8 cellular contexts compared by ENCODE assay signal in the genomic region with DNA sequence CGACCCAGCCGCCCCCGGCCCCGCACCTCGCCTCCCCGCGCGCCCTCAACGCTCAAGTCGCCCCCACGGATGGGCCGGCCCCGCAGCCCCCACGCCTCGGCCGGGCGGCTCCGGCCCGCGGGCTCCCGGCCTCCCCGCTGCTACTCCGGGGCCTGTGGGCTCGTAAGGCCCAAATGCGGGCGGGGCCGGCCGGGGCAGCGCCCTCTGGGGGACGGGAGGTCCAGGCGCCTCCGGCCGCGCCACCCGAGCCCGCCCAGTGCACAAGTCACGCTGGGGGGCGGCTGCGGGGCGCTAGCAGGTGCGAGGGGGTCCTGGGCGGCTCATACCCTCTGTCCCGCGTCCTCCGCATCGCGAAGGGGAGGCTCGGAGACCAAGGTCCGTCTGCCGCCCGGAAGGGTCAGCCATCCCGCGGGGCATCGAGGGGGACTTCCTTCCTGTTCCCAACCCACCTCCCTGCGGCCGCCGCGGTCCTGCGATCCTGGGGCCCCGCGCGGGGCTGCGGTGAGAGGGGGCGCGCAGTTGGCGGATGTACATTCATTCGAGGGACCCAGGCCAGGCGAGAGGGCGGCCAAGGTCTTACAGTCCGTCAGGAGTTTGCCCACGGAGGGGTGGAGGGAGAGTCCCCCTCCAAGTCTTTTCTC. TPM values are rescaled to one million over a fixed set of nuclear protein-coding genes. Genes with fewer than 3 reads are reported as not detected.
DNase-seq lines count a peak whose midpoint lies in the region; ATAC-seq and TF ChIP-seq lines count a peak whose summit lies in the region.

A gene with protein sequence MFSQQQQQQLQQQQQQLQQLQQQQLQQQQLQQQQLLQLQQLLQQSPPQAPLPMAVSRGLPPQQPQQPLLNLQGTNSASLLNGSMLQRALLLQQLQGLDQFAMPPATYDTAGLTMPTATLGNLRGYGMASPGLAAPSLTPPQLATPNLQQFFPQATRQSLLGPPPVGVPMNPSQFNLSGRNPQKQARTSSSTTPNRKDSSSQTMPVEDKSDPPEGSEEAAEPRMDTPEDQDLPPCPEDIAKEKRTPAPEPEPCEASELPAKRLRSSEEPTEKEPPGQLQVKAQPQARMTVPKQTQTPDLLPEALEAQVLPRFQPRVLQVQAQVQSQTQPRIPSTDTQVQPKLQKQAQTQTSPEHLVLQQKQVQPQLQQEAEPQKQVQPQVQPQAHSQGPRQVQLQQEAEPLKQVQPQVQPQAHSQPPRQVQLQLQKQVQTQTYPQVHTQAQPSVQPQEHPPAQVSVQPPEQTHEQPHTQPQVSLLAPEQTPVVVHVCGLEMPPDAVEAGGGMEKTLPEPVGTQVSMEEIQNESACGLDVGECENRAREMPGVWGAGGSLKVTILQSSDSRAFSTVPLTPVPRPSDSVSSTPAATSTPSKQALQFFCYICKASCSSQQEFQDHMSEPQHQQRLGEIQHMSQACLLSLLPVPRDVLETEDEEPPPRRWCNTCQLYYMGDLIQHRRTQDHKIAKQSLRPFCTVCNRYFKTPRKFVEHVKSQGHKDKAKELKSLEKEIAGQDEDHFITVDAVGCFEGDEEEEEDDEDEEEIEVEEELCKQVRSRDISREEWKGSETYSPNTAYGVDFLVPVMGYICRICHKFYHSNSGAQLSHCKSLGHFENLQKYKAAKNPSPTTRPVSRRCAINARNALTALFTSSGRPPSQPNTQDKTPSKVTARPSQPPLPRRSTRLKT (minus strand): TSS at position 167 of the 641 bp plus-strand sequence. CDS start 715 bp downstream, outside the sequence.

- peak within 1 kb of the TSS; percentile 70 for H4K91ac ChIP-seq in IMR-90 (ENCODE audit: insufficient read depth, low read depth, low read length)

- H2AK9ac ChIP-seq in IMR-90 (replicated peaks; ENCODE audit: low read depth, low read length, poor library complexity): peak within 1 kb of the TSS; percentile 96

- POLR2A ChIA-PET in IMR-90 (lab: Charles Lee; ENCODE audit: unreplicated experiment): interaction anchor here (0.6 kb wide), 3 partner anchors 18 to 92 kb away, joined by 3 to 4 read pairs (median 3); no protein-coding TSS in a partner anchor

- DNase-seq in DMS 273 treated with DMSO at 0.1 percent for 48 hours (lab: John Stamatoyannopoulos, UW): peak; percentile 20
- DNase-seq in IMR-90: peak; percentile 68
- DNase-seq in SK-N-MC (ENCODE audit: low read depth, low spot score): no peak
- DNase-seq in activated naive CD4-positive, alpha-beta T cell treated with anti-CD3 and anti-CD28 coated beads, Interleukin-2, amount 10 ng/mL, durations not matched to agents 7 days and 5 days: peak; percentile 78
- no peak for DNase-seq in glomerular endothelial cell (ENCODE audit: extremely low read depth, low read depth, low spot score)
- peak; percentile 74 to 88 (median 81) for DNase-seq in ovary
- DNase-seq in thyroid gland: peak; percentile 77 to 78

- H3K9me3 Mint-ChIP-seq in activated naive CD4-positive, alpha-beta T cell treated with anti-CD3 and anti-CD28 coated beads, Interleukin-2, amount 10 ng/mL, durations not matched to agents 7 days and 5 days: no peaks in the 10 kb centered on the region

- peak within 1 kb of the TSS; percentile 97 for H2AFZ ChIP-seq in IMR-90 (replicated peaks; ENCODE audit: low read length, poor library complexity)

- peak within 1 kb of the TSS; percentile 93 for H3K4me3 Mint-ChIP-seq in activated naive CD4-positive, alpha-beta T cell treated with anti-CD3 and anti-CD28 coated beads, Interleukin-2, amount 10 ng/mL, durations not matched to agents 7 days and 5 days

- peak within 1 kb of the TSS; percentile 92 for H3K4me3 ChIP-seq in IMR-90 (ENCODE audit: insufficient read depth, low read depth, low read length)
- peak within 1 kb of the TSS; percentile 96 for H3K4me3 ChIP-seq in SK-N-MC
- peak within 1 kb of the TSS; percentile 78 for H3K4me3 ChIP-seq in ovary
- H3K4me3 ChIP-seq in thyroid gland (replicated peaks in 1 of 3): peak within 1 kb of the TSS; percentile 82 to 94 (median 89)

- H3K27ac ChIP-seq in IMR-90 (ENCODE audit: insufficient read depth, low read length) (peak within 1 kb of the TSS; percentile 83), SK-N-MC (0 out of 2 replicates have a peak within 1 kb of the TSS, but pooled peaks have one; percentile 13), ovary (peak within 1 kb of the TSS; percentile 68 to 81), thyroid gland (peak within 1 kb of the TSS; percentile 66 to 75 (median 74))

- TF ChIP-seq CTCF in IMR-90 (conservative IDR thresholded peaks at IDR 0.05; ENCODE audit: low read depth, low read length): peak; percentile 85
- peak; percentile 79 to 92 (median 86) for TF ChIP-seq CTCF in ovary (IDR thresholded peaks at IDR 0.05)
- peak; percentile 16 to 92 (median 66) for TF ChIP-seq CTCF in thyroid gland (IDR thresholded peaks at IDR 0.05)

- TF ChIP-seq EP300 in ovary (IDR thresholded peaks at IDR 0.05): no peak

- H3K4me1 ChIP-seq in IMR-90 (ENCODE audit: control insufficient read depth, insufficient read depth, low read length) (peaks cover 10% of the 10 kb centered on the region), ovary (ENCODE audit: insufficient read depth) (peaks cover 6% of the 10 kb centered on the region), thyroid gland (peaks cover 10 to 16% of the 10 kb centered on the region in 2 donors)

- H3K14ac ChIP-seq in IMR-90 (replicated peaks; ENCODE audit: low read depth, low read length): peak within 1 kb of the TSS; percentile 95

- peak within 1 kb of the TSS; percentile 29; the same call in 1 of the 2 replicates for H3K18ac ChIP-seq in IMR-90 (ENCODE audit: low read depth, low read length)

- peaks cover 41% of the 10 kb centered on the region for H3K4me1 Mint-ChIP-seq in activated naive CD4-positive, alpha-beta T cell treated with anti-CD3 and anti-CD28 coated beads, Interleukin-2, amount 10 ng/mL, durations not matched to agents 7 days and 5 days

- peak within 1 kb of the TSS; percentile 96 for H3K23ac ChIP-seq in IMR-90 (ENCODE audit: low read depth, low read length)

- in situ Hi-C loops in IMR-90 (cut with MboI; ENCODE audit: low sequenced_read_pairs): no loop called here

- peak within 1 kb of the TSS; percentile 73 for H4K5ac ChIP-seq in IMR-90 (ENCODE audit: low read depth, low read length)

- H2BK5ac ChIP-seq in IMR-90 (ENCODE audit: low read depth, low read length, poor library complexity, severe bottlenecking): peak within 1 kb of the TSS; percentile 72

- no peak within 1 kb of the TSS for H2BK20ac ChIP-seq in IMR-90 (ENCODE audit: low read depth, low read length)

- peaks cover 40% of the 10 kb centered on the region for H3K27me3 Mint-ChIP-seq in activated naive CD4-positive, alpha-beta T cell treated with anti-CD3 and anti-CD28 coated beads, Interleukin-2, amount 10 ng/mL, durations not matched to agents 7 days and 5 days

- TF ChIP-seq POLR2A in IMR-90 (IDR thresholded peaks at IDR 0.05; ENCODE audit: low read depth, low read length) (peak; percentile 82), ovary (IDR thresholded peaks at IDR 0.05) (peak; percentile 52), thyroid gland (IDR thresholded peaks at IDR 0.05) (peak in 1 of 2 donors; percentile 60)

- H3K9ac ChIP-seq in IMR-90 (ENCODE audit: low read depth, low read length) (peak within 1 kb of the TSS; percentile 85), SK-N-MC (ENCODE audit: insufficient read length) (peak within 1 kb of the TSS; percentile 97)

- intact Hi-C loops in IMR-90 (cut with micrococcal nuclease): no loop called here
- intact Hi-C loops in ovary (cut with DNase I): no loop called here
- intact Hi-C loops in thyroid gland (cut with DNase I): no loop called here

- H3K79me1 ChIP-seq in IMR-90 (ENCODE audit: low read depth in 1 of 2, low read length in 2 of 2): peaks cover 18 to 39% of the 10 kb centered on the region in 2 experiments

- ATAC-seq in GM21367 (IDR thresholded peaks at IDR 0.05; ENCODE audit: unreplicated experiment): peak; percentile 71
- peak; percentile 96 for ATAC-seq in IMR-90 (ENCODE audit: low read depth)

- peak within 1 kb of the TSS; percentile 92 for H3K4ac ChIP-seq in IMR-90 (ENCODE audit: low read depth, low read length)

- WGBS in IMR-90 (ENCODE audit: extremely low coverage in 2 of 2, insufficient read length in 1 of 2), 2 experiments: 0% methylated on average over 15 of the region's 71 CpGs; no CpG with 5 or more reads in 1 of the 2 experiments
- WGBS in ovary, 3 donors: 0 to 1% (median 1%) methylated on average over 33 to 71 of the region's 71 CpGs
- 0% methylated on average over 4 to 18 of the region's 71 CpGs for WGBS in thyroid gland, 2 donors

- no peak for TF ChIP-seq RAD21 in IMR-90 (IDR thresholded peaks at IDR 0.05; ENCODE audit: low read length)

- H3K9me3 ChIP-seq in IMR-90 (ENCODE audit: control insufficient read depth, insufficient read depth, low read length) (no peaks in the 10 kb centered on the region), SK-N-MC (ENCODE audit: low read depth, low read length) (no peaks in the 10 kb centered on the region), ovary (no peaks in the 10 kb centered on the region), thyroid gland (no peaks in the 10 kb centered on the region)

- H2BK15ac ChIP-seq in IMR-90 (ENCODE audit: low read depth, low read length): no peak within 1 kb of the TSS; the same call in 2 of the 3 replicates

- H3K27ac Mint-ChIP-seq in activated naive CD4-positive, alpha-beta T cell treated with anti-CD3 and anti-CD28 coated beads, Interleukin-2, amount 10 ng/mL, durations not matched to agents 7 days and 5 days: peak within 1 kb of the TSS; percentile 83

- peaks cover 20% of the 10 kb centered on the region for H3K36me3 Mint-ChIP-seq in activated naive CD4-positive, alpha-beta T cell treated with anti-CD3 and anti-CD28 coated beads, Interleukin-2, amount 10 ng/mL, durations not matched to agents 7 days and 5 days

- CTCF ChIA-PET in IMR-90 (lab: Yijun Ruan, JAX): no interaction called here
- CTCF ChIA-PET in activated naive CD4-positive, alpha-beta T cell treated with anti-CD3 and anti-CD28 coated beads, Interleukin-2, amount 10 ng/mL, durations not matched to agents 7 days and 5 days (lab: Charles Lee): interaction anchor here (1.5 to 2.1 kb wide), 3 partner anchors 11 to 32 kb away, joined by 4 to 9 read pairs (median 5); a partner anchor contains a TSS

- peak within 1 kb of the TSS; percentile 86 for H2AK5ac ChIP-seq in IMR-90 (ENCODE audit: low read depth, low read length)

- peak within 1 kb of the TSS; percentile 93 to 99 for H4K8ac ChIP-seq in IMR-90 (ENCODE audit: low read depth in 2 of 2, low read length in 2 of 2)

- 0 out of 2 replicates have a peak, but pooled peaks cover 7% of the 10 kb centered on the region for H3K9me1 ChIP-seq in IMR-90 (ENCODE audit: insufficient read depth, low read length)

- peak within 1 kb of the TSS; percentile 48; the same call in 1 of the 2 replicates for H2BK120ac ChIP-seq in IMR-90 (ENCODE audit: low read depth, low read length)

- dilution Hi-C loops in IMR-90 (cut with HindIII; ENCODE audit: low sequenced_read_pairs, unreplicated experiment): no loop called here

- peak within 1 kb of the TSS; percentile 91 for H3K4me2 ChIP-seq in IMR-90 (ENCODE audit: low read depth, low read length)

- no peaks in the 10 kb centered on the region for H3K27me3 ChIP-seq in IMR-90 (ENCODE audit: control insufficient read depth, insufficient read depth, low read length)
- no peaks in the 10 kb centered on the region for H3K27me3 ChIP-seq in ovary
- no peaks in the 10 kb centered on the region for H3K27me3 ChIP-seq in thyroid gland

- H4K20me1 ChIP-seq in IMR-90 (ENCODE audit: insufficient read depth, low read length): no peaks in the 10 kb centered on the region

- peak within 1 kb of the TSS; percentile 71 for H3K56ac ChIP-seq in IMR-90 (ENCODE audit: extremely low read depth, insufficient read depth, low read length)

- peaks cover 15% of the 10 kb centered on the region for H3K36me3 ChIP-seq in IMR-90 (ENCODE audit: control insufficient read depth, insufficient read depth, low read length)
- peaks cover 14% of the 10 kb centered on the region; the same call in 1 of the 2 replicates for H3K36me3 ChIP-seq in SK-N-MC (ENCODE audit: insufficient read depth, low read length)
- H3K36me3 ChIP-seq in ovary: no peaks in the 10 kb centered on the region
- no peaks in the 10 kb centered on the region for H3K36me3 ChIP-seq in thyroid gland

- no TSS peak for BruUV-seq in IMR-90 (replicated peaks; lab: Mats Ljungman, UMichigan)

RNA-seq across cellular contexts. Expression of the gene that starts here (rescaled TPM):
- total RNA-seq in IMR-90 (2012; rRNA removed): 13.8 and 20.6 TPM in 2 replicates
- 51.9 and 54.4 TPM in 2 replicates for polyA plus RNA-seq in IMR-90 (2012; rRNA removed)
- polyA plus RNA-seq in IMR-90 (2012; cell fraction: cytosol; rRNA removed): 31.3 and 33.3 TPM in 2 replicates
- polyA plus RNA-seq in IMR-90 (2012; cell fraction: nucleus; rRNA removed; ENCODE audit: low replicate concordance): 104 and 121 TPM in 2 replicates
- 68.1 and 69.4 TPM in 2 replicates for total RNA-seq in glomerular endothelial cell
- total RNA-seq in ovary: 100 to 1,000 TPM in 5 of 7 donors, 10 to 100 TPM in 2; 53.1 to 185 (median 153) TPM
- polyA plus RNA-seq in ovary: 10 to 100 TPM; 86.6 to 87.8 TPM
- 10 to 100 TPM; 47.8 to 58.5 (median 52.7) TPM for total RNA-seq in thyroid gland

Comparison
In these comparisons a context has a peak if more than half of its experiments do, and no peak if none do; other contexts are left out.
1. DNase-seq: peak in DMS 273 treated with DMSO at 0.1 percent for 48 hours (single experiment), IMR-90 (single experiment), activated naive CD4-positive, alpha-beta T cell treated with anti-CD3 and anti-CD28 coated beads, Interleukin-2, amount 10 ng/mL, durations not matched to agents 7 days and 5 days (single experiment), ovary (5 of 5) and thyroid gland (2 of 2); none in SK-N-MC (single experiment) and glomerular endothelial cell (single experiment).
2. H3K27ac ChIP-seq: peak in every context shown above with its lines; median percentile 83 in IMR-90; 74 in ovary; 74 in thyroid gland; 13 in SK-N-MC.
3. Peak in every context shown above with its lines, with median percentiles within 50 percentile points of each other: H3K4me3 ChIP-seq and CTCF ChIP-seq.